In the genomic region with DNA sequence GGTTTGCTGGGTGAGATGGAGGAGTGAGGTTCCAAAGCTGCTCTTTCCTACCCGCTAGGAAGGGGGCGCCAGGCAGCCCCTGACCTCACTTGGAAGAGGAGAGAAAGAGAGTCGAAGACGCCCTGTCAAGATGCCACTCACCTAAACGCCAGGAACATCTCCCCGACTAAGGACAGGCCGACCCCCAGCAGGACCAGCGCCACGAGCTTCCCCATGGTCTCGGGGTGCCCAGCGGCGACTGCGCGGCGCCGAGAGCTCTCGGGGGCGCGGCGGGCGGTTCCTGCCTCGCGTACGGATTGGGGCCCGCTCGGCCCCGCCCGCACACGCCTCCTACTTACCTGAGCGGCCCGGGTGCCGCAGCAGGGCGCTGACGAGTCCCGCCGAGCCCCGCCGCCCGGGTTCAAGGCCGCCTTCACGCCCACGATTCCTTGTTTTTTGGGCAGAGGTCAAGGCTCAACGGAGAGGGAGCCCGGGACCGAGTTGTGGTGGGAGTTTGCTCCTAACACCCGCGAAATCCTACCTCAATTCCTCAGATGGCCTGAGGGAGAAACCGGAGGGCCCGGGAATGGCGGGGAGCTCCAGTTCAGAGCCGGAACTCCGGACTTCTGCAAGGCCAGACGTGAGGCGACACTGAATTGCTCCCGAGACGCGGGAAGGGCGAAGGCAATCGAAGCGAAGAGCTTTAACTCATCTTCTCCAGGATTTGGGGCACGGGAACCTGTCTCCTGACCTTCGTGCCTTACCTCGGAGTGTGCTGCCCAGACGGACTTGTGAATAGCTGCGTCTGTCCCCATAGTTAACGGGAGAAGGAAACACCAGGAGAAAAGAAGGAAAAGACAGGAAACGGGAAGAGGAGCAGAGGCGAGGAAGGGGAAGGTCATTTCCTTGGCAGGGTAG, we compare ENCODE assay signal across 8 cellular contexts. TPM values are rescaled to one million over a fixed set of nuclear protein-coding genes. Genes with fewer than 3 reads are reported as not detected.
DNase-seq lines count a peak whose midpoint lies in the region; ATAC-seq, FAIRE-seq and TF ChIP-seq lines count a peak whose summit lies in the region.

A gene (minus strand): TSS at position 240 of the 897 bp plus-strand sequence. CDS start 25 bp downstream, at position 215.

- TF ChIP-seq EP300 in HepG2 (IDR thresholded peaks at IDR 0.05; ENCODE audit: low read depth in 2 of 2, low read length in 2 of 2), result no peak; a peak in 1 of 4 replicates
- TF ChIP-seq EP300 in HepG2 (CRISPR knock-in tag; IDR thresholded peaks at IDR 0.05; ENCODE audit: borderline replicate concordance), result no peak
- TF ChIP-seq EP300 in tibial nerve (IDR thresholded peaks at IDR 0.05), result no peak

- in situ Hi-C loops in astrocyte of the spinal cord (cut with HindIII; ENCODE audit: low sequenced_read_pairs) (no loop called here), HepG2 (cut with HindIII; ENCODE audit: extremely low pct_ligation_motif_present, low pct_unique_long_range_greater_than_20kb) (loop anchor here (5.0 kb wide), 1 partner anchor 81 kb away; no protein-coding TSS in a partner anchor)

- FAIRE-seq in HepG2 (lab: Jason Lieb, UNC), result no peak

- peak; percentile 59 for TF ChIP-seq RAD21 in HepG2 (CRISPR knock-in tag; IDR thresholded peaks at IDR 0.05)

- H3K9me3 ChIP-seq in HUES64 (ENCODE audit: insufficient read depth, low read depth, low read length) (no peaks in the 10 kb centered on the region), HepG2 (ENCODE audit: low read length) (no peaks in the 10 kb centered on the region), tibial nerve (no peaks in the 10 kb centered on the region)

- 95% methylated on average over 68 of the region's 68 CpGs for WGBS in HUES64
- 2% methylated on average over 25 of the region's 68 CpGs for WGBS in HepG2 (ENCODE audit: low lambda C conversion rate)
- 16 to 26% methylated on average over 24 to 48 of the region's 68 CpGs for WGBS in tibial nerve, 2 donors

- POLR2A ChIA-PET in HepG2 (lab: Yijun Ruan, JAX), result interaction anchor here (0.9 to 3.6 kb wide), 17 partner anchors 10 to 95 kb away, joined by 3 to 39 read pairs (median 4); a partner anchor contains a TSS

- peaks cover 10% of the 10 kb centered on the region; the same call in 1 of the 2 replicates for H3K27me3 ChIP-seq in HUES64 (ENCODE audit: insufficient read depth, low read length)
- no peaks in the 10 kb centered on the region; a peak in 1 of 5 replicates for H3K27me3 ChIP-seq in HepG2 (ENCODE audit: control insufficient read depth in 1 of 2, insufficient read depth in 2 of 2, low read length in 2 of 2)
- H3K27me3 ChIP-seq in tibial nerve, result no peaks in the 10 kb centered on the region

- H3K36me3 ChIP-seq in HUES64 (ENCODE audit: insufficient read depth, low read length), result no peaks in the 10 kb centered on the region
- no peaks in the 10 kb centered on the region; a peak in 1 of 5 replicates for H3K36me3 ChIP-seq in HepG2 (replicated peaks in 1 of 2; ENCODE audit: control insufficient read depth in 1 of 2, insufficient read depth in 2 of 2, low read length in 2 of 2)
- H3K36me3 ChIP-seq in tibial nerve, result no peaks in the 10 kb centered on the region

- H3K79me2 ChIP-seq in HepG2 (ENCODE audit: insufficient read depth, low read length), result peaks cover 23% of the 10 kb centered on the region

- TF ChIP-seq CTCF in astrocyte of the spinal cord (IDR thresholded peaks at IDR 0.05; ENCODE audit: low read depth, low read length) (no peak), HepG2 (CRISPR knock-in tag; IDR thresholded peaks at IDR 0.05) (peak; percentile 77), tibial nerve (IDR thresholded peaks at IDR 0.05) (no peak)

- CTCF ChIA-PET in HepG2 (lab: Yijun Ruan, JAX; ENCODE audit: low intra/inter-chr PET ratio, low total read pairs), result interaction anchor here (2.7 kb wide), 1 partner anchor 82 kb away, joined by 28 read pairs; no protein-coding TSS in a partner anchor

- ATAC-seq in HepG2 (peak; percentile 95), SK-N-SH treated with all-trans-retinoic acid at 6 μM for 48 hours (no peak)

- H2AFZ ChIP-seq in HepG2 (ENCODE audit: low read length), result peak within 1 kb of the TSS; percentile 87

- H3K9ac ChIP-seq in HUES64 (ENCODE audit: low read depth, low read length) (no peak within 1 kb of the TSS), HepG2 (ENCODE audit: insufficient read depth, low read depth, low read length) (peak within 1 kb of the TSS; percentile 85)

- DNase-seq in astrocyte of the spinal cord (ENCODE audit: low read depth, low spot score) (no peak), HepG2 (ENCODE audit: low spot score) (peak; percentile 68), tibial nerve (ENCODE audit: low spot score in 2 of 2) (no peak), COLO829 (ENCODE audit: low spot score) (no peak), NCI-H1105 treated with DMSO at 0.1 percent for 48 hours (lab: John Stamatoyannopoulos, UW) (no peak)

- H3K4me2 ChIP-seq in HepG2 (ENCODE audit: low read depth, low read length), result peak within 1 kb of the TSS; percentile 91

- peaks cover 4% of the 10 kb centered on the region; the same call in 1 of the 2 replicates for H3K4me1 ChIP-seq in HUES64 (ENCODE audit: insufficient read depth, low read length)
- peaks cover 32% of the 10 kb centered on the region for H3K4me1 ChIP-seq in HepG2 (ENCODE audit: insufficient read depth, low read length)
- H3K4me1 ChIP-seq in tibial nerve, result peaks cover 0 to 3% (median 0%) of the 10 kb centered on the region in 4 donors

- H3K27ac ChIP-seq in HUES64 (ENCODE audit: low read depth, low read length) (no peak within 1 kb of the TSS), HepG2 (ENCODE audit: extremely low read length, insufficient read depth, low read length) (peak within 1 kb of the TSS; percentile 76), tibial nerve (peak within 1 kb of the TSS in 2 of 4 donors; percentile 48 to 63)

- TF ChIP-seq POLR2A in HepG2 (IDR thresholded peaks at IDR 0.05; ENCODE audit: insufficient read depth in 1 of 2, low read depth in 2 of 2, low read length in 2 of 2) (peak; percentile 43 to 70), tibial nerve (IDR thresholded peaks at IDR 0.05) (no peak)

- peak within 1 kb of the TSS; percentile 26; the same call in 1 of the 2 replicates for H3K4me3 ChIP-seq in GM08714 (ENCODE audit: low read length)
- peak within 1 kb of the TSS; percentile 46 for H3K4me3 ChIP-seq in HUES64 (ENCODE audit: low read length)
- H3K4me3 ChIP-seq in astrocyte of the spinal cord (ENCODE audit: low read depth, low read length), result peak within 1 kb of the TSS; percentile 20
- peak within 1 kb of the TSS; percentile 76 to 92 (median 91) for H3K4me3 ChIP-seq in HepG2 (replicated peaks in 1 of 3; ENCODE audit: insufficient read depth in 1 of 3, low read depth in 2 of 3, low read length in 3 of 3)
- peak within 1 kb of the TSS; percentile 36 to 59 (median 42) for H3K4me3 ChIP-seq in tibial nerve

- BruUV-seq in HepG2 (replicated peaks; lab: Mats Ljungman, UMichigan), result TSS peak; percentile 69

- H4K20me1 ChIP-seq in HepG2 (ENCODE audit: insufficient read depth, low read length), result no peaks in the 10 kb centered on the region

- intact Hi-C loops in HepG2 (cut with micrococcal nuclease; ENCODE audit: unreplicated experiment), result loop anchor here (1.0 to 2.0 kb wide), 2 partner anchors 44 to 81 kb away; no protein-coding TSS in a partner anchor

TF ChIP-seq in SK-N-SH treated with all-trans-retinoic acid at 6 μM for 48 hours, 23 proteins besides CTCF, POLR2A, EP300 and RAD21 (continues in another document):
- TF ChIP-seq OSR1 (CRISPR knock-in tag; IDR thresholded peaks at IDR 0.05), result no peak
- no peak for TF ChIP-seq ZFP3 (CRISPR knock-in tag; IDR thresholded peaks at IDR 0.05)
- TF ChIP-seq, protein P1, sequence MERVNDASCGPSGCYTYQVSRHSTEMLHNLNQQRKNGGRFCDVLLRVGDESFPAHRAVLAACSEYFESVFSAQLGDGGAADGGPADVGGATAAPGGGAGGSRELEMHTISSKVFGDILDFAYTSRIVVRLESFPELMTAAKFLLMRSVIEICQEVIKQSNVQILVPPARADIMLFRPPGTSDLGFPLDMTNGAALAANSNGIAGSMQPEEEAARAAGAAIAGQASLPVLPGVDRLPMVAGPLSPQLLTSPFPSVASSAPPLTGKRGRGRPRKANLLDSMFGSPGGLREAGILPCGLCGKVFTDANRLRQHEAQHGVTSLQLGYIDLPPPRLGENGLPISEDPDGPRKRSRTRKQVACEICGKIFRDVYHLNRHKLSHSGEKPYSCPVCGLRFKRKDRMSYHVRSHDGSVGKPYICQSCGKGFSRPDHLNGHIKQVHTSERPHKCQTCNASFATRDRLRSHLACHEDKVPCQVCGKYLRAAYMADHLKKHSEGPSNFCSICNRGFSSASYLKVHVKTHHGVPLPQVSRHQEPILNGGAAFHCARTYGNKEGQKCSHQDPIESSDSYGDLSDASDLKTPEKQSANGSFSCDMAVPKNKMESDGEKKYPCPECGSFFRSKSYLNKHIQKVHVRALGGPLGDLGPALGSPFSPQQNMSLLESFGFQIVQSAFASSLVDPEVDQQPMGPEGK (CRISPR knock-in tag; IDR thresholded peaks at IDR 0.05; ENCODE audit: borderline replicate concordance), result no peak

RNA-seq across cellular contexts. Expression of the gene that starts here (rescaled TPM):
- not detected for polyA plus RNA-seq in HUES64 (2013, experiment 1 of 2)
- not detected for polyA plus RNA-seq in HUES64 (2013, experiment 2 of 2)
- total RNA-seq in HepG2 (2016; rRNA removed; fragmentation: Illumina TruSeq; extraction: Trizol) (14.1 and 23.6 TPM in 2 replicates), tibial nerve (1 to 10 TPM; 3.1 to 3.6 (median 3.2) TPM)
- total RNA-seq in HepG2 (2016; cell fraction: cytosol; rRNA removed; fragmentation: Illumina TruSeq; extraction: Trizol; ENCODE audit: low read depth), result 4.1 and 7.1 TPM in 2 replicates
- 14.7 and 22.2 TPM in 2 replicates for total RNA-seq in HepG2 (2016; cell fraction: insoluble cytoplasmic fraction; rRNA removed; fragmentation: Illumina TruSeq; extraction: Trizol)
- total RNA-seq in HepG2 (2016; cell fraction: membrane; rRNA removed; fragmentation: Illumina TruSeq; extraction: Trizol), result 7.8 and 8.2 TPM in 2 replicates
- 25.7 and 30.5 TPM in 2 replicates for total RNA-seq in HepG2 (2016; cell fraction: nucleus; rRNA removed; fragmentation: Illumina TruSeq; extraction: Trizol)
- polyA plus RNA-seq in HepG2 (2011; rRNA removed), result 26.6 and 37.8 TPM in 2 replicates
- 21.3 and 25.9 TPM in 2 replicates for polyA plus RNA-seq in HepG2 (2011; cell fraction: cytosol; rRNA removed)
- polyA plus RNA-seq in HepG2 (2011; cell fraction: nucleus; rRNA removed), result 11.6 and 12.4 TPM in 2 replicates
- 11.8 and 15.7 TPM in 2 replicates for polyA plus RNA-seq in HepG2 (2012)
- 4.5 and 6.8 TPM in 2 replicates for polyA plus RNA-seq in HepG2 (2016; cell fraction: cytosol; fragmentation: Illumina TruSeq; extraction: Trizol; ENCODE audit: low read depth)
- 12.0 and 12.8 TPM in 2 replicates for polyA plus RNA-seq in HepG2 (2016; cell fraction: insoluble cytoplasmic fraction; fragmentation: Illumina TruSeq; extraction: Trizol; ENCODE audit: low read depth)
- polyA plus RNA-seq in HepG2 (2016; cell fraction: membrane; fragmentation: Illumina TruSeq; extraction: Trizol; ENCODE audit: low read depth), result 6.8 and 8.2 TPM in 2 replicates
- polyA plus RNA-seq in HepG2 (2016; cell fraction: nucleus; fragmentation: Illumina TruSeq; extraction: Trizol; ENCODE audit: insufficient read depth, low read depth), result 30.2 and 30.3 TPM in 2 replicates
- polyA minus RNA-seq in HepG2 (2011; rRNA and poly(A)+ RNA removed; ENCODE audit: low replicate concordance), result 5.1 TPM in 1 of 2 replicates, not detected in the other
- polyA minus RNA-seq in HepG2 (2011; cell fraction: cytosol; rRNA and poly(A)+ RNA removed), result 6.0 and 6.8 TPM in 2 replicates
- polyA minus RNA-seq in HepG2 (2011; cell fraction: nucleus; rRNA and poly(A)+ RNA removed), result 32.6 and 37.8 TPM in 2 replicates

Comparison
In these comparisons a context has a peak if more than half of its experiments do, and no peak if none do; other contexts are left out.
1. H3K4me3 ChIP-seq: peak in every context shown above with its lines; median percentile 91 in HepG2; 46 in HUES64; 42 in tibial nerve; 26 in GM08714; 20 in astrocyte of the spinal cord.
2. POLR2A ChIP-seq: peak in HepG2 (2 of 2); none in tibial nerve (0 of 2).